Comparison of ENCODE assay signal across 10 cellular contexts in the genomic region with DNA sequence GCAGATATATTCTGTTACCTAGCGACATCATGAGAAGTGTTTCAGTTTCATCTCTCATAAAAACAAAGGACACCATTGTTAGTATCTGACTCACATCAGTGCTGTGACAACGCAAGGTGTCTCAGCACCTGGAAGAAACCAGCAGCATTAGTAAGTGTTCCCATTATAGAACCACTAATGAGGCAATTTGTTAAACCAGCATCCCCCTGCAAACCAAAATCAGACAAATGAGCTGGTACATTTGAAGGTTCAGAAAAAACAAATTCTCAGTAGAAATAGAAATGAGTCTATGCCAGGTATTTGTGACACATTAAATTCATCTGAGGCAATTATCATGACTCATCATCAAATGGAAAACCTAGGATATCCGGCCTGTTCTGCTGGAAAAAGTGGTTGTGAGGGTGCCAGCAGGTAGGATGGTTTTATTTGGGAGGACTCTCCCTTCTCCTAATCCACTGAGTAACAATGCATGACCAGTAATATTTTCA.
DNase-seq lines count a peak whose midpoint lies in the region; ATAC-seq and TF ChIP-seq lines count a peak whose summit lies in the region.
"Had no signal": no experiment of that assay in that cellular context is flagged by ENCODE, and none has a peak within 500 bp of the region (broad histone marks: within the 10 kb centered on the region; RNA-seq: fewer than 3 reads in every experiment).

No MANE protein-coding gene starts in this region.

- H4K91ac ChIP-seq in H9 (ENCODE audit: insufficient read length, low read depth, low read length): no peak overlapping the region

- peaks cover 46% of the 10 kb centered on the region for H3K4me1 ChIP-seq in CD4-positive, alpha-beta memory T cell (ENCODE audit: insufficient read depth, low read length)
- H3K4me1 ChIP-seq in gastrocnemius medialis (peaks cover 0 to 3% of the 10 kb centered on the region in 2 donors), H9 (ENCODE audit: insufficient read depth, low read length) (no peaks in the 10 kb centered on the region)

- H2BK12ac ChIP-seq in H9 (ENCODE audit: insufficient read length, low read depth, low read length): no peak overlapping the region

- peaks cover 0 to 36% (median 17%) of the 10 kb centered on the region in 8 donors for H3K9me3 Mint-ChIP-seq in CD4-positive, alpha-beta memory T cell
- H3K9me3 Mint-ChIP-seq in activated CD8-positive, alpha-beta T cell treated with anti-CD3 and anti-CD28 coated beads for 36 hours: peaks cover 29% of the 10 kb centered on the region
- H3K9me3 Mint-ChIP-seq in H9: no peaks in the 10 kb centered on the region; a peak in 1 of 5 replicates
- no peaks in the 10 kb centered on the region; the same call in 1 of the 2 replicates for H3K9me3 Mint-ChIP-seq in HFFc6

- no CpG with 5 or more reads among the region's 3 CpGs for WGBS in H9 (ENCODE audit: extremely low coverage, insufficient read length, low lambda C conversion rate)

- no peaks in the 10 kb centered on the region for H3K36me3 ChIP-seq in CD4-positive, alpha-beta memory T cell (ENCODE audit: insufficient read depth, low read length)
- no peaks in the 10 kb centered on the region for H3K36me3 ChIP-seq in gastrocnemius medialis

- H3K4me1 Mint-ChIP-seq in CD4-positive, alpha-beta memory T cell: peaks cover 47 to 59% (median 54%) of the 10 kb centered on the region in 4 donors
- peaks cover 58% of the 10 kb centered on the region for H3K4me1 Mint-ChIP-seq in activated CD8-positive, alpha-beta T cell treated with anti-CD3 and anti-CD28 coated beads for 36 hours (ENCODE audit: low read depth)
- H3K4me1 Mint-ChIP-seq in H9 (no peaks in the 10 kb centered on the region), HFFc6 (ENCODE audit: low read depth) (peaks cover 49% of the 10 kb centered on the region)

- DNase-seq in CD4-positive, alpha-beta memory T cell: peak in 2 of 5 donors; percentile 13 to 15
- DNase-seq in activated CD8-positive, alpha-beta T cell treated with anti-CD3 and anti-CD28 coated beads for 36 hours: peak; percentile 54
- no peak for DNase-seq in gastrocnemius medialis
- DNase-seq in NK-92 treated with Interleukin-12 subunit alpha and Interleukin-12 subunit beta, amount 100 ng/mL, for 24 hours (lab: John Stamatoyannopoulos, UW): no peak
- DNase-seq in H9: no peak
- DNase-seq in HFFc6: no peak
- DNase-seq: GDM1, nephron progenitor cell had no signal

- intact Hi-C loops in CD4-positive, alpha-beta memory T cell (cut with micrococcal nuclease): no loop called here
- intact Hi-C loops in activated CD8-positive, alpha-beta T cell treated with anti-CD3 and anti-CD28 coated beads for 36 hours (cut with micrococcal nuclease): loop anchor here (5.0 kb wide), 1 partner anchor 60 kb away; no protein-coding TSS in a partner anchor
- intact Hi-C loops in gastrocnemius medialis (cut with DNase I; ENCODE audit: low total_unique reads): no loop called here

- H2BK20ac ChIP-seq in H9 (ENCODE audit: low read depth, low read length, poor library complexity, severe bottlenecking): no peak overlapping the region

- in situ Hi-C loops in gastrocnemius medialis (cut with MboI; ENCODE audit: low sequenced_read_pairs in 4 of 4): no loop called here

- POLR2A ChIA-PET in CD4-positive, alpha-beta memory T cell (lab: Charles Lee; ENCODE audit: partially characterized antibody): no interaction called here
- POLR2A ChIA-PET in activated CD8-positive, alpha-beta T cell treated with anti-CD3 and anti-CD28 coated beads for 36 hours (lab: Charles Lee): interaction anchor here (1.3 kb wide), 1 partner anchor 9 kb away, joined by 4 read pairs; no protein-coding TSS in a partner anchor

- no peak for TF ChIP-seq POLR2A in gastrocnemius medialis (IDR thresholded peaks at IDR 0.05)

- ATAC-seq in GM19043 (IDR thresholded peaks at IDR 0.05; ENCODE audit: low read depth, unreplicated experiment) (peak; percentile 86), HG03064 (IDR thresholded peaks at IDR 0.05; ENCODE audit: low read depth, unreplicated experiment) (peak; percentile 74), gastrocnemius medialis (no peak)
- peak; percentile 66 for ATAC-seq in activated CD8-positive, alpha-beta T cell treated with anti-CD3 and anti-CD28 coated beads for 36 hours

- H3K4me2 ChIP-seq in H9 (ENCODE audit: insufficient read depth, insufficient read length, low read length): no peak overlapping the region

- CTCF ChIA-PET in CD4-positive, alpha-beta memory T cell (lab: Charles Lee; ENCODE audit: partially characterized antibody): no interaction called here
- CTCF ChIA-PET in activated CD8-positive, alpha-beta T cell treated with anti-CD3 and anti-CD28 coated beads for 36 hours (lab: Charles Lee): interaction anchor here (1.1 to 1.3 kb wide), 2 partner anchors 18 to 59 kb away, joined by 4 read pairs; no protein-coding TSS in a partner anchor

- H3K56ac ChIP-seq in H9 (ENCODE audit: insufficient read length, low read depth, low read length): no peak overlapping the region

- H3K27me3 Mint-ChIP-seq in CD4-positive, alpha-beta memory T cell: no peaks in the 10 kb centered on the region
- no peaks in the 10 kb centered on the region for H3K27me3 Mint-ChIP-seq in activated CD8-positive, alpha-beta T cell treated with anti-CD3 and anti-CD28 coated beads for 36 hours
- H3K27me3 Mint-ChIP-seq in H9 (ENCODE audit: low read depth): no peaks in the 10 kb centered on the region
- H3K27me3 Mint-ChIP-seq in HFFc6 (ENCODE audit: insufficient read depth): no peaks in the 10 kb centered on the region; the same call in 1 of the 2 replicates

- peak overlapping the region in 3 of 8 donors; percentile 12 to 35 (median 13) for H3K4me3 Mint-ChIP-seq in CD4-positive, alpha-beta memory T cell
- no peak overlapping the region for H3K4me3 Mint-ChIP-seq in activated CD8-positive, alpha-beta T cell treated with anti-CD3 and anti-CD28 coated beads for 36 hours
- no peak overlapping the region for H3K4me3 Mint-ChIP-seq in H9
- no peak overlapping the region for H3K4me3 Mint-ChIP-seq in HFFc6
- H3K4me3 Mint-ChIP-seq: nephron progenitor cell had no signal

- H3K36me3 Mint-ChIP-seq in CD4-positive, alpha-beta memory T cell: peaks cover 0 to 10% of the 10 kb centered on the region in 2 donors
- H3K36me3 Mint-ChIP-seq in activated CD8-positive, alpha-beta T cell treated with anti-CD3 and anti-CD28 coated beads for 36 hours (ENCODE audit: low read depth): peaks cover 14% of the 10 kb centered on the region
- no peaks in the 10 kb centered on the region for H3K36me3 Mint-ChIP-seq in H9 (ENCODE audit: insufficient read depth in 1 of 3, low read depth in 3 of 3)
- H3K36me3 Mint-ChIP-seq in HFFc6 (ENCODE audit: low read depth): peaks cover 15% of the 10 kb centered on the region; the same call in 1 of the 2 replicates

- no peak overlapping the region for H3K18ac ChIP-seq in H9 (ENCODE audit: insufficient read length, low read depth, low read length)

- H3K79me2 ChIP-seq in H9 (ENCODE audit: insufficient read depth, low read length): no peaks in the 10 kb centered on the region

- no peaks in the 10 kb centered on the region for H3K27me3 ChIP-seq in CD4-positive, alpha-beta memory T cell (ENCODE audit: insufficient read depth, low read length)
- H3K27me3 ChIP-seq in gastrocnemius medialis (no peaks in the 10 kb centered on the region), H9 (ENCODE audit: insufficient read depth, low read length) (no peaks in the 10 kb centered on the region)

- H3K9me3 ChIP-seq in CD4-positive, alpha-beta memory T cell (ENCODE audit: control insufficient read depth in 1 of 2, low read length in 2 of 2): peaks cover 0 to 8% of the 10 kb centered on the region in 2 donors
- H3K9me3 ChIP-seq in gastrocnemius medialis (no peaks in the 10 kb centered on the region), H9 (ENCODE audit: control insufficient read depth, low read depth, low read length) (no peaks in the 10 kb centered on the region)

- H2BK15ac ChIP-seq in H9 (ENCODE audit: low read depth, low read length): no peak overlapping the region

- TF ChIP-seq CTCF in activated CD8-positive, alpha-beta T cell treated with anti-CD3 and anti-CD28 coated beads for 36 hours (IDR thresholded peaks at IDR 0.05): no peak
- TF ChIP-seq CTCF in gastrocnemius medialis (IDR thresholded peaks at IDR 0.05 in 4 of 5, conservative IDR thresholded peaks at IDR 0.05 in 1 of 5) (no peak), H9 (conservative IDR thresholded peaks at IDR 0.05) (no peak), HFFc6 (IDR thresholded peaks at IDR 0.05) (no peak)

- no peak overlapping the region for H2AFZ ChIP-seq in H9 (ENCODE audit: low read length)

- H3K4ac ChIP-seq in H9 (ENCODE audit: low read depth, low read length): no peak overlapping the region

- H3K27ac ChIP-seq in CD4-positive, alpha-beta memory T cell (ENCODE audit: low read depth, low read length): no peak overlapping the region
- H3K27ac ChIP-seq in gastrocnemius medialis: no peak overlapping the region
- no peak overlapping the region for H3K27ac ChIP-seq in H9 (ENCODE audit: insufficient read length, low read depth, low read length)

- H3K27ac Mint-ChIP-seq in CD4-positive, alpha-beta memory T cell: peak overlapping the region; percentile 41 to 87 (median 75)
- H3K27ac Mint-ChIP-seq in activated CD8-positive, alpha-beta T cell treated with anti-CD3 and anti-CD28 coated beads for 36 hours: peak overlapping the region; percentile 90
- no peak overlapping the region for H3K27ac Mint-ChIP-seq in H9
- no peak overlapping the region for H3K27ac Mint-ChIP-seq in HFFc6
- H3K27ac Mint-ChIP-seq: nephron progenitor cell had no signal

- H4K20me1 ChIP-seq in H9 (ENCODE audit: control insufficient read depth, insufficient read depth, insufficient read length): no peaks in the 10 kb centered on the region

- H4K8ac ChIP-seq in H9 (replicated peaks; ENCODE audit: insufficient read length, low read depth, low read length): no peak overlapping the region

- H3K79me1 ChIP-seq in H9 (ENCODE audit: insufficient read depth, low read depth, low read length, poor library complexity, severe bottlenecking): no peaks in the 10 kb centered on the region

- no peak overlapping the region for H2BK5ac ChIP-seq in H9 (ENCODE audit: insufficient read length, low read length)

- H3K14ac ChIP-seq in H9 (ENCODE audit: insufficient read depth, low read length): no peak overlapping the region

- H3K9ac ChIP-seq in H9 (ENCODE audit: extremely low read depth, insufficient read length, low read length): no peak overlapping the region

- H3K23ac ChIP-seq in H9 (ENCODE audit: insufficient read length, low read depth, low read length): no peak overlapping the region

- H3T11ph ChIP-seq in H9 (ENCODE audit: low read length): no peak overlapping the region

- H2BK120ac ChIP-seq in H9 (ENCODE audit: low read depth, low read length, poor library complexity, severe bottlenecking): no peak overlapping the region

- H3K4me3 ChIP-seq in CD4-positive, alpha-beta memory T cell (ENCODE audit: low read length in 2 of 2): no peak overlapping the region
- no peak overlapping the region for H3K4me3 ChIP-seq in gastrocnemius medialis

- no peak overlapping the region for H2AK5ac ChIP-seq in H9 (ENCODE audit: insufficient read length, low read length)

- no peak overlapping the region for H4K5ac ChIP-seq in H9 (ENCODE audit: insufficient read length, low read depth, low read length)

- H3K23me2 ChIP-seq in H9 (ENCODE audit: insufficient read length, low read depth, low read length, poor library complexity, severe bottlenecking): no peaks in the 10 kb centered on the region

Comparison
In these comparisons a context has a peak if more than half of its experiments do, and no peak if none do; other contexts are left out.
1. H3K27ac Mint-ChIP-seq: peak in CD4-positive, alpha-beta memory T cell (7 of 7) and activated CD8-positive, alpha-beta T cell treated with anti-CD3 and anti-CD28 coated beads for 36 hours (single experiment); none in H9 (0 of 3) and HFFc6 (single experiment).
2. ATAC-seq: peak in GM19043 (single experiment), HG03064 (single experiment) and activated CD8-positive, alpha-beta T cell treated with anti-CD3 and anti-CD28 coated beads for 36 hours (single experiment); none in gastrocnemius medialis (0 of 2).